38 cellular contexts compared by ENCODE assay signal in the genomic region with DNA sequence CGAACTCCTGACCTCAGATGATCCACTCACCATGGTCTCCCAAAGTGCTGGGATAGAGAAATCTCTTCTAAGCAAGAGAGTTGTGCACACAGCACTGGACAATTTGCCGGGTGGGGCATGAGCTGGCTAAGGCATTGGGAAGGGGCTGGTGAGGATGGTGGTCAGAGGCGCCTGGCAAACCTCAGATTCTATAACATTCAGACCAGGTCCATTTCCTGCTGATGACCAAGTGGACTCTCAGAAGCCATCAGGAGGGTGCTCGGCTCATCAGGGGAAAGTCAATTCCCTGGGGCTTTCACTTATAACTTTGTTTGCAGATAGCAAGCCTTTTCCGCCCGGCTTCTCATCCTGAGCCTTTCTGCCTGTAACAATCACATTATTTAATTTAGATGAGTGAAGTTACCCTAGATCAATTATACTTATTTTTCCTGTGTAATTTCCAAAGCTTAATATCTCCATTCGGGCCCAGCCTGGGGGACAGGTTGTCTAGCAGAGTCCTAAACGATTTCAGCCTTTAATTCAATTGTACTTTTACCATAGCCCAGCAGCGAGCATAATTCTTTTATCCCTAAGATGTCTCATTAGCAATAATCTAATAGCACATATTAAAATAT. TPM values are rescaled to one million over a fixed set of nuclear protein-coding genes. Genes with fewer than 3 reads are reported as not detected.
"Had no signal": no experiment of that assay in that cellular context is flagged by ENCODE, and none has a peak within 500 bp of the region (broad histone marks: within the 10 kb centered on the region; RNA-seq: fewer than 3 reads in every experiment).

No MANE protein-coding gene starts in this region.

- H3K4me3 ChIP-seq: ascending aorta, cardiac muscle cell had no signal

- H3K27me3 ChIP-seq: ascending aorta had no signal

- H3K36me3 ChIP-seq: ascending aorta, cardiac muscle cell had no signal

- H3K9me3 Mint-ChIP-seq: activated B cell treated with CpG ODN at 0.5 μM for 24 hours; activated CD4-positive, alpha-beta memory T cell treated with anti-CD3 and anti-CD28 coated beads for 36 hours; activated CD4-positive, alpha-beta T cell treated with anti-CD3 and anti-CD28 coated beads, Interleukin-2, amount 10 ng/mL, durations not matched to agents 24 days and 14 days; activated CD8-positive, alpha-beta T cell treated with anti-CD3 and anti-CD28 coated beads for 36 hours; activated naive CD4-positive, alpha-beta T cell treated with anti-CD3 and anti-CD28 coated beads for 36 hours; activated naive CD4-positive, alpha-beta T cell treated with anti-CD3 and anti-CD28 coated beads, Interleukin-2, amount 50 U/mL, for 24 hours; activated naive CD8-positive, alpha-beta T cell treated with anti-CD3 and anti-CD28 coated beads, Interleukin-2, amount 10 ng/mL, durations not matched to agents 7 days and 5 days; activated naive CD8-positive, alpha-beta T cell treated with anti-CD3 and anti-CD28 coated beads, Interleukin-2, amount 50 U/mL, for 24 hours; activated T-cell treated with anti-CD3 and anti-CD28 coated beads, Interleukin-2, amount 50 U/mL, for 4 hours; activated T-cell treated with anti-CD3 and anti-CD28 coated beads, Interleukin-2, amount 50 U/mL, for 72 hours; activated T-helper 1 cell treated with anti-CD3 and anti-CD28 coated beads, Interleukin-12 subunit alpha, Interleukin-12 subunit beta, Interleukin-2, Interleukin-4 antibody, amounts not matched to agents 30 ng/mL and 10 ng/mL and 1 ng/mL, durations not matched to agents 14 hours and 24 hours and 36 hours; activated T-helper 17 cell treated with anti-CD3 and anti-CD28 coated beads, Interleukin-2, amount 50 U/mL, for 72 hours; central memory CD8-positive, alpha-beta T cell; T-helper 1 cell treated with Interleukin-12 subunit alpha and Interleukin-12 subunit beta and Interleukin-4 antibody, amounts not matched to agents 30 μg/mL and 1 μg/mL, for 36 hours; T-helper 2 cell treated with Interferon-gamma antibody and Interleukin-4, amounts not matched to agents 5 μg/mL and 100 μg/mL, for 36 hours had no signal

- ATAC-seq: activated CD8-positive, alpha-beta T cell treated with anti-CD3 and anti-CD28 coated beads for 36 hours; activated naive CD8-positive, alpha-beta T cell treated with anti-CD3 and anti-CD28 coated beads, Interleukin-2, amount 50 U/mL, for 24 hours; activated T-cell treated with anti-CD3 and anti-CD28 coated beads, Interleukin-2, amount 50 U/mL, for 4 hours; activated T-cell treated with anti-CD3 and anti-CD28 coated beads, Interleukin-2, amount 50 U/mL, for 72 hours; activated T-helper 17 cell treated with anti-CD3 and anti-CD28 coated beads, Interleukin-2, amount 50 U/mL, for 72 hours had no signal

- H3K4me1 Mint-ChIP-seq: activated B cell treated with CpG ODN at 0.5 μM for 24 hours; activated CD4-positive, alpha-beta T cell treated with anti-CD3 and anti-CD28 coated beads, Interleukin-2, amount 10 ng/mL, durations not matched to agents 24 days and 14 days; activated naive CD4-positive, alpha-beta T cell treated with anti-CD3 and anti-CD28 coated beads, Interleukin-2, amount 50 U/mL, for 24 hours; activated naive CD8-positive, alpha-beta T cell treated with anti-CD3 and anti-CD28 coated beads, Interleukin-2, amount 10 ng/mL, durations not matched to agents 7 days and 5 days; activated naive CD8-positive, alpha-beta T cell treated with anti-CD3 and anti-CD28 coated beads, Interleukin-2, amount 50 U/mL, for 24 hours; activated T-helper 17 cell treated with anti-CD3 and anti-CD28 coated beads, Interleukin-2, amount 50 U/mL, for 72 hours; brain; central memory CD8-positive, alpha-beta T cell had no signal

- H3K4me1 ChIP-seq: ascending aorta had no signal

- H3K27ac Mint-ChIP-seq: activated B cell treated with CpG ODN at 0.5 μM for 24 hours; activated CD4-positive, alpha-beta memory T cell treated with anti-CD3 and anti-CD28 coated beads for 36 hours; activated CD4-positive, alpha-beta T cell treated with anti-CD3 and anti-CD28 coated beads, Interleukin-2, amount 10 ng/mL, durations not matched to agents 24 days and 14 days; activated CD8-positive, alpha-beta T cell treated with anti-CD3 and anti-CD28 coated beads for 36 hours; activated naive CD4-positive, alpha-beta T cell treated with anti-CD3 and anti-CD28 coated beads for 36 hours; activated naive CD4-positive, alpha-beta T cell treated with anti-CD3 and anti-CD28 coated beads, Interleukin-2, amount 50 U/mL, for 24 hours; activated naive CD8-positive, alpha-beta T cell; activated naive CD8-positive, alpha-beta T cell treated with anti-CD3 and anti-CD28 coated beads, Interleukin-2, amount 10 ng/mL, durations not matched to agents 7 days and 5 days; activated naive CD8-positive, alpha-beta T cell treated with anti-CD3 and anti-CD28 coated beads, Interleukin-2, amount 50 U/mL, for 24 hours; activated T-cell treated with anti-CD3 and anti-CD28 coated beads, Interleukin-2, amount 50 U/mL, for 72 hours; activated T-helper 1 cell treated with anti-CD3 and anti-CD28 coated beads, Interleukin-12 subunit alpha, Interleukin-12 subunit beta, Interleukin-2, Interleukin-4 antibody, amounts not matched to agents 30 ng/mL and 10 ng/mL and 1 ng/mL, durations not matched to agents 14 hours and 24 hours and 36 hours; activated T-helper 17 cell treated with anti-CD3 and anti-CD28 coated beads, Interleukin-2, amount 50 U/mL, for 72 hours; brain; T-helper 1 cell treated with Interleukin-12 subunit alpha and Interleukin-12 subunit beta and Interleukin-4 antibody, amounts not matched to agents 30 μg/mL and 1 μg/mL, for 36 hours; T-helper 2 cell treated with Interferon-gamma antibody and Interleukin-4, amounts not matched to agents 5 μg/mL and 100 μg/mL, for 36 hours had no signal

- DNase-seq: activated B cell treated with CpG ODN at 0.5 μM for 24 hours; activated CD4-positive, alpha-beta memory T cell treated with anti-CD3 and anti-CD28 coated beads for 36 hours; activated CD4-positive, alpha-beta T cell treated with anti-CD3 and anti-CD28 coated beads for 4 hours; activated CD4-positive, alpha-beta T cell treated with anti-CD3 and anti-CD28 coated beads, Interleukin-2, amount 10 ng/mL, durations not matched to agents 24 days and 14 days; activated CD4-positive, alpha-beta T cell treated with anti-CD3 and anti-CD28 coated beads, Interleukin-2, amount 50 U/mL, for 1 hour; activated CD4-positive, alpha-beta T cell treated with anti-CD3 and anti-CD28 coated beads, Interleukin-2, amount 50 U/mL, for 4 hours; activated CD4-positive, CD25-positive, alpha-beta regulatory T cell treated with anti-CD3 and anti-CD28 coated beads, Interleukin-2, amount 50 U/mL, for 72 hours; activated CD8-positive, alpha-beta memory T cell treated with anti-CD3 and anti-CD28 coated beads, Interleukin-2, amount 50 U/mL, for 4 hours; activated CD8-positive, alpha-beta T cell treated with anti-CD3 and anti-CD28 coated beads for 36 hours; activated effector memory CD4-positive, alpha-beta T cell treated with anti-CD3 and anti-CD28 coated beads, Interleukin-2, amount 50 U/mL, for 16 hours; activated gamma-delta T cell treated with Interleukin-2 at 50 U/mL for 16 hours; activated naive CD4-positive, alpha-beta T cell; activated naive CD4-positive, alpha-beta T cell treated with anti-CD3 and anti-CD28 coated beads for 36 hours; activated naive CD8-positive, alpha-beta T cell treated with anti-CD3 and anti-CD28 coated beads, Interleukin-2, amount 10 ng/mL, durations not matched to agents 7 days and 5 days; activated naive CD8-positive, alpha-beta T cell treated with anti-CD3 and anti-CD28 coated beads, Interleukin-2, amount 50 U/mL, for 24 hours; activated T-cell treated with anti-CD3 and anti-CD28 coated beads for 4 hours; activated T-cell treated with anti-CD3 and anti-CD28 coated beads, Interleukin-2, amount 50 U/mL, for 1 hour; activated T-cell treated with anti-CD3 and anti-CD28 coated beads, Interleukin-2, amount 50 U/mL, for 4 hours; activated T-cell treated with anti-CD3 and anti-CD28 coated beads, Interleukin-2, amount 50 U/mL, for 72 hours; amygdala; anterior cingulate cortex; caudate nucleus; cerebellar nuclear complex; T-helper 1 cell; T-helper 2 cell; T-helper 9 cell had no signal

- H3K36me3 Mint-ChIP-seq: activated CD4-positive, alpha-beta memory T cell treated with anti-CD3 and anti-CD28 coated beads for 36 hours; activated naive CD4-positive, alpha-beta T cell treated with anti-CD3 and anti-CD28 coated beads, Interleukin-2, amount 50 U/mL, for 24 hours; activated naive CD8-positive, alpha-beta T cell; activated naive CD8-positive, alpha-beta T cell treated with anti-CD3 and anti-CD28 coated beads, Interleukin-2, amount 10 ng/mL, durations not matched to agents 7 days and 5 days; brain had no signal

- H3K4me3 Mint-ChIP-seq: activated B cell treated with CpG ODN at 0.5 μM for 24 hours; activated CD4-positive, alpha-beta memory T cell treated with anti-CD3 and anti-CD28 coated beads for 36 hours; activated CD4-positive, alpha-beta T cell treated with anti-CD3 and anti-CD28 coated beads, Interleukin-2, amount 10 ng/mL, durations not matched to agents 24 days and 14 days; activated CD8-positive, alpha-beta T cell treated with anti-CD3 and anti-CD28 coated beads for 36 hours; activated naive CD4-positive, alpha-beta T cell treated with anti-CD3 and anti-CD28 coated beads for 36 hours; activated naive CD4-positive, alpha-beta T cell treated with anti-CD3 and anti-CD28 coated beads, Interleukin-2, amount 50 U/mL, for 24 hours; activated naive CD8-positive, alpha-beta T cell; activated naive CD8-positive, alpha-beta T cell treated with anti-CD3 and anti-CD28 coated beads, Interleukin-2, amount 10 ng/mL, durations not matched to agents 7 days and 5 days; activated naive CD8-positive, alpha-beta T cell treated with anti-CD3 and anti-CD28 coated beads, Interleukin-2, amount 50 U/mL, for 24 hours; activated T-cell treated with anti-CD3 and anti-CD28 coated beads, Interleukin-2, amount 50 U/mL, for 4 hours; activated T-cell treated with anti-CD3 and anti-CD28 coated beads, Interleukin-2, amount 50 U/mL, for 72 hours; activated T-helper 1 cell treated with anti-CD3 and anti-CD28 coated beads, Interleukin-12 subunit alpha, Interleukin-12 subunit beta, Interleukin-2, Interleukin-4 antibody, amounts not matched to agents 30 ng/mL and 10 ng/mL and 1 ng/mL, durations not matched to agents 14 hours and 24 hours and 36 hours; activated T-helper 17 cell treated with anti-CD3 and anti-CD28 coated beads, Interleukin-2, amount 50 U/mL, for 72 hours; brain; central memory CD8-positive, alpha-beta T cell; T-helper 1 cell treated with Interleukin-12 subunit alpha and Interleukin-12 subunit beta and Interleukin-4 antibody, amounts not matched to agents 30 μg/mL and 1 μg/mL, for 36 hours; T-helper 2 cell treated with Interferon-gamma antibody and Interleukin-4, amounts not matched to agents 5 μg/mL and 100 μg/mL, for 36 hours had no signal

- H3K9me3 ChIP-seq: ascending aorta had no signal

- H3K27ac ChIP-seq: ascending aorta, cardiac muscle cell, VCaP had no signal

RNA-seq across cellular contexts. Expression of a gene that starts 15.0 kb away (rescaled TPM):
- total RNA-seq: activated B cell treated with CpG ODN at 0.5 μM for 24 hours; activated CD4-positive, alpha-beta memory T cell treated with anti-CD3 and anti-CD28 coated beads for 36 hours; activated CD4-positive, alpha-beta T cell treated with anti-CD3 and anti-CD28 coated beads, Interleukin-2, amount 10 ng/mL, durations not matched to agents 24 days and 14 days; activated CD8-positive, alpha-beta memory T cell treated with anti-CD3 and anti-CD28 coated beads for 36 hours; activated CD8-positive, alpha-beta T cell treated with anti-CD3 and anti-CD28 coated beads for 36 hours; activated naive CD4-positive, alpha-beta T cell treated with anti-CD3 and anti-CD28 coated beads for 36 hours; activated naive CD8-positive, alpha-beta T cell treated with anti-CD3 and anti-CD28 coated beads, Interleukin-2, amount 10 ng/mL, durations not matched to agents 7 days and 5 days; activated T-cell treated with anti-CD3 and anti-CD28 coated beads, Interleukin-2, amount 50 U/mL, for 4 hours; activated T-cell treated with anti-CD3 and anti-CD28 coated beads, Interleukin-2, amount 50 U/mL, for 72 hours; activated T-helper 1 cell treated with anti-CD3 and anti-CD28 coated beads, Interleukin-12 subunit alpha, Interleukin-12 subunit beta, Interleukin-2, Interleukin-4 antibody, amounts not matched to agents 30 ng/mL and 10 ng/mL and 1 ng/mL, durations not matched to agents 14 hours and 24 hours and 36 hours; activated T-helper 17 cell treated with anti-CD3 and anti-CD28 coated beads, Interleukin-2, amount 50 U/mL, for 72 hours; ascending aorta had no signal
